In the genomic region with DNA sequence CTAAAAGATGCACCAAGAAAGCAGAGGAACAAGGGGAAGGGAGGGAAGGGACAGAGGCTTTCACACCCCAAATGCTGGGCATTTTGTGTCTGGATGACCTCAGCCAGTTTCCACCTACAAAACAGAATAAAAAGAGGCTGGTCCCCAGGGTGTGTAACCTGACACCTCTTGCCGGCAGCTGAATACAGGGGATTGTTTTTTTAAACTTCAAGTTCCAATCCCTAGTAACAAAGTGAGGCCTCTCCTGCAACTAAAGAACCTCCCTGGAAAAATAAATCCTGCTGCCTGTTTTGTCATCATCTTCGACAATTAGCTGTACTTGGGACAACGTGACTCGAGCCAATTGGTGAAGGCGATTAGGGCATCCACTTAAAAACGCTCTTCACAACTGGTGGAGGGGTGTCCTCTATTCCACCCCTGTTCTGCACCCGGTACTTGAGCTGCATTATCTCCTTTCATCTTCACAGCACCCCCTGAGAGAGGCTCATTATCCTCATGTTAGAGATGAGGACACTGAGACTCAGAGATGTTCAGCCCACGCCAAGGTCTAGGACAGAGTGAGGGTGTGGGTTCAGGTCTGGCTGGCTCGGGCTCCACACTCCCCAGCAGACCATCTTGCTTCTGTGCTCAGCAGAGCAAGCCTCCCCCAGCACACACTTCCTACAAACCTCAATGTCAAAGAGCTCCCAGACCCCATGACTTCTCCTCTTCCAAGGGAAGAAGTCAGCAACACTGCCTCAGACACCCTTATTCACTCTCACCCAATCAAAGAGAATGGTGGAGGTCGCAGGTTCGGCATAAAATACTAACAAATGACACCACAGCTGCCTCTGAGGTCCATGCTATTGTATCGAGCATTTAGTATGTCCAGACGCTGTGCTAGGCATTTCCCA, we compare ENCODE assay signal across 1 cellular context.
TF ChIP-seq lines count a peak whose summit lies in the region.

No MANE protein-coding gene starts in this region.

TF ChIP-seq in K562, 482 proteins besides CTCF, POLR2A, EP300 and RAD21:
- TF ChIP-seq, protein P1, sequence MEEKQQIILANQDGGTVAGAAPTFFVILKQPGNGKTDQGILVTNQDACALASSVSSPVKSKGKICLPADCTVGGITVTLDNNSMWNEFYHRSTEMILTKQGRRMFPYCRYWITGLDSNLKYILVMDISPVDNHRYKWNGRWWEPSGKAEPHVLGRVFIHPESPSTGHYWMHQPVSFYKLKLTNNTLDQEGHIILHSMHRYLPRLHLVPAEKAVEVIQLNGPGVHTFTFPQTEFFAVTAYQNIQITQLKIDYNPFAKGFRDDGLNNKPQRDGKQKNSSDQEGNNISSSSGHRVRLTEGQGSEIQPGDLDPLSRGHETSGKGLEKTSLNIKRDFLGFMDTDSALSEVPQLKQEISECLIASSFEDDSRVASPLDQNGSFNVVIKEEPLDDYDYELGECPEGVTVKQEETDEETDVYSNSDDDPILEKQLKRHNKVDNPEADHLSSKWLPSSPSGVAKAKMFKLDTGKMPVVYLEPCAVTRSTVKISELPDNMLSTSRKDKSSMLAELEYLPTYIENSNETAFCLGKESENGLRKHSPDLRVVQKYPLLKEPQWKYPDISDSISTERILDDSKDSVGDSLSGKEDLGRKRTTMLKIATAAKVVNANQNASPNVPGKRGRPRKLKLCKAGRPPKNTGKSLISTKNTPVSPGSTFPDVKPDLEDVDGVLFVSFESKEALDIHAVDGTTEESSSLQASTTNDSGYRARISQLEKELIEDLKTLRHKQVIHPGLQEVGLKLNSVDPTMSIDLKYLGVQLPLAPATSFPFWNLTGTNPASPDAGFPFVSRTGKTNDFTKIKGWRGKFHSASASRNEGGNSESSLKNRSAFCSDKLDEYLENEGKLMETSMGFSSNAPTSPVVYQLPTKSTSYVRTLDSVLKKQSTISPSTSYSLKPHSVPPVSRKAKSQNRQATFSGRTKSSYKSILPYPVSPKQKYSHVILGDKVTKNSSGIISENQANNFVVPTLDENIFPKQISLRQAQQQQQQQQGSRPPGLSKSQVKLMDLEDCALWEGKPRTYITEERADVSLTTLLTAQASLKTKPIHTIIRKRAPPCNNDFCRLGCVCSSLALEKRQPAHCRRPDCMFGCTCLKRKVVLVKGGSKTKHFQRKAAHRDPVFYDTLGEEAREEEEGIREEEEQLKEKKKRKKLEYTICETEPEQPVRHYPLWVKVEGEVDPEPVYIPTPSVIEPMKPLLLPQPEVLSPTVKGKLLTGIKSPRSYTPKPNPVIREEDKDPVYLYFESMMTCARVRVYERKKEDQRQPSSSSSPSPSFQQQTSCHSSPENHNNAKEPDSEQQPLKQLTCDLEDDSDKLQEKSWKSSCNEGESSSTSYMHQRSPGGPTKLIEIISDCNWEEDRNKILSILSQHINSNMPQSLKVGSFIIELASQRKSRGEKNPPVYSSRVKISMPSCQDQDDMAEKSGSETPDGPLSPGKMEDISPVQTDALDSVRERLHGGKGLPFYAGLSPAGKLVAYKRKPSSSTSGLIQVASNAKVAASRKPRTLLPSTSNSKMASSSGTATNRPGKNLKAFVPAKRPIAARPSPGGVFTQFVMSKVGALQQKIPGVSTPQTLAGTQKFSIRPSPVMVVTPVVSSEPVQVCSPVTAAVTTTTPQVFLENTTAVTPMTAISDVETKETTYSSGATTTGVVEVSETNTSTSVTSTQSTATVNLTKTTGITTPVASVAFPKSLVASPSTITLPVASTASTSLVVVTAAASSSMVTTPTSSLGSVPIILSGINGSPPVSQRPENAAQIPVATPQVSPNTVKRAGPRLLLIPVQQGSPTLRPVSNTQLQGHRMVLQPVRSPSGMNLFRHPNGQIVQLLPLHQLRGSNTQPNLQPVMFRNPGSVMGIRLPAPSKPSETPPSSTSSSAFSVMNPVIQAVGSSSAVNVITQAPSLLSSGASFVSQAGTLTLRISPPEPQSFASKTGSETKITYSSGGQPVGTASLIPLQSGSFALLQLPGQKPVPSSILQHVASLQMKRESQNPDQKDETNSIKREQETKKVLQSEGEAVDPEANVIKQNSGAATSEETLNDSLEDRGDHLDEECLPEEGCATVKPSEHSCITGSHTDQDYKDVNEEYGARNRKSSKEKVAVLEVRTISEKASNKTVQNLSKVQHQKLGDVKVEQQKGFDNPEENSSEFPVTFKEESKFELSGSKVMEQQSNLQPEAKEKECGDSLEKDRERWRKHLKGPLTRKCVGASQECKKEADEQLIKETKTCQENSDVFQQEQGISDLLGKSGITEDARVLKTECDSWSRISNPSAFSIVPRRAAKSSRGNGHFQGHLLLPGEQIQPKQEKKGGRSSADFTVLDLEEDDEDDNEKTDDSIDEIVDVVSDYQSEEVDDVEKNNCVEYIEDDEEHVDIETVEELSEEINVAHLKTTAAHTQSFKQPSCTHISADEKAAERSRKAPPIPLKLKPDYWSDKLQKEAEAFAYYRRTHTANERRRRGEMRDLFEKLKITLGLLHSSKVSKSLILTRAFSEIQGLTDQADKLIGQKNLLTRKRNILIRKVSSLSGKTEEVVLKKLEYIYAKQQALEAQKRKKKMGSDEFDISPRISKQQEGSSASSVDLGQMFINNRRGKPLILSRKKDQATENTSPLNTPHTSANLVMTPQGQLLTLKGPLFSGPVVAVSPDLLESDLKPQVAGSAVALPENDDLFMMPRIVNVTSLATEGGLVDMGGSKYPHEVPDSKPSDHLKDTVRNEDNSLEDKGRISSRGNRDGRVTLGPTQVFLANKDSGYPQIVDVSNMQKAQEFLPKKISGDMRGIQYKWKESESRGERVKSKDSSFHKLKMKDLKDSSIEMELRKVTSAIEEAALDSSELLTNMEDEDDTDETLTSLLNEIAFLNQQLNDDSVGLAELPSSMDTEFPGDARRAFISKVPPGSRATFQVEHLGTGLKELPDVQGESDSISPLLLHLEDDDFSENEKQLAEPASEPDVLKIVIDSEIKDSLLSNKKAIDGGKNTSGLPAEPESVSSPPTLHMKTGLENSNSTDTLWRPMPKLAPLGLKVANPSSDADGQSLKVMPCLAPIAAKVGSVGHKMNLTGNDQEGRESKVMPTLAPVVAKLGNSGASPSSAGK (IDR thresholded peaks at IDR 0.05): 0 out of 2 replicates have a peak, but pooled peaks have one; percentile 0
- TF ChIP-seq BHLHE40 (IDR thresholded peaks at IDR 0.05; ENCODE audit: low read length) (no peak), MTA3 (IDR thresholded peaks at IDR 0.05; ENCODE audit: borderline replicate concordance) (0 out of 2 replicates have a peak, but pooled peaks have one; percentile 21), FOXA1 (IDR thresholded peaks at IDR 0.05; ENCODE audit: borderline replicate concordance) (no peak), RCOR1 (IDR thresholded peaks at IDR 0.05; ENCODE audit: borderline replicate concordance in 1 of 2, low read depth in 2 of 2, low read length in 2 of 2) (0 out of 4 replicates have a peak, but pooled peaks of 1 of the 2 experiments have one; percentile 4), ZNF384 (IDR thresholded peaks at IDR 0.05; ENCODE audit: low read depth, low read length) (peak; percentile 40; the same call in 1 of the 2 replicates), ZNF668 (CRISPR knock-in tag; IDR thresholded peaks at IDR 0.05) (no peak), JUND (IDR thresholded peaks at IDR 0.05; ENCODE audit: borderline replicate concordance, low read depth, low read length) (0 out of 2 replicates have a peak, but pooled peaks have one; percentile 3), JUND (tag; IDR thresholded peaks at IDR 0.05; ENCODE audit: borderline replicate concordance, low read depth, low read length) (no peak), HEY1 (CRISPR knock-in tag; IDR thresholded peaks at IDR 0.05; ENCODE audit: borderline replicate concordance) (no peak), ATF7 (IDR thresholded peaks at IDR 0.05) (0 out of 2 replicates have a peak, but pooled peaks have one; percentile 28)
- TF ChIP-seq, protein P2, sequence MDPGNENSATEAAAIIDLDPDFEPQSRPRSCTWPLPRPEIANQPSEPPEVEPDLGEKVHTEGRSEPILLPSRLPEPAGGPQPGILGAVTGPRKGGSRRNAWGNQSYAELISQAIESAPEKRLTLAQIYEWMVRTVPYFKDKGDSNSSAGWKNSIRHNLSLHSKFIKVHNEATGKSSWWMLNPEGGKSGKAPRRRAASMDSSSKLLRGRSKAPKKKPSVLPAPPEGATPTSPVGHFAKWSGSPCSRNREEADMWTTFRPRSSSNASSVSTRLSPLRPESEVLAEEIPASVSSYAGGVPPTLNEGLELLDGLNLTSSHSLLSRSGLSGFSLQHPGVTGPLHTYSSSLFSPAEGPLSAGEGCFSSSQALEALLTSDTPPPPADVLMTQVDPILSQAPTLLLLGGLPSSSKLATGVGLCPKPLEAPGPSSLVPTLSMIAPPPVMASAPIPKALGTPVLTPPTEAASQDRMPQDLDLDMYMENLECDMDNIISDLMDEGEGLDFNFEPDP (CRISPR knock-in tag; IDR thresholded peaks at IDR 0.05): no peak
